ENCODE assay signal across 12 cellular contexts in the genomic region with DNA sequence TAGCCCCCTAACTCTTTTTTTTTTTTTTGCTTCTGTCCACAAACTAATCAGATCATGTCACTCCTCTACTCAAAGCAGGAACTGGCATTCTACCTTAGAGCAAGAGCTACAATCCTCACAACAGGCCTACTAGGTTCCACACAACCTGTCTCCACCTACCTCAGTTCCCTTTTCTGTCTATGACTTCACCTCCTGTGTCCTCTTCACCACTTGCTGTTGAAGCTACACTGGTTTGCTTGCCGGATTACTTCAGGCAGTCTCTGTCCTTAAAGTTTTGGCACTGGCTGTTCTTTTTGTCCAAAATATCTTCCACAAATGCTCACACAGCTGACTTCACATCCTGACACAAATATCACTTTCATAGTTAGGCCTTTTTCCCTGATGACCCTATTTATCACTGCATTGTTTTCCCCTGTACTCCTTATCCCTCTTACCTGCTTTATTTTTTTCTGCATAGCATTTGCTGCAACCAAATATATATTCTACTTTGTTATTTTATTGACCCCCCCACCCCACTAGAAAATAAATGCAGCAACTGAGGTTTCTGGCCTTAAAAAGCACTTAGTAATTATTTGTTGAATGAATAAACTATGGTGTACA.
DNase-seq lines count a peak whose midpoint lies in the region; ATAC-seq and TF ChIP-seq lines count a peak whose summit lies in the region.
"Had no signal": no experiment of that assay in that cellular context is flagged by ENCODE, and none has a peak within 500 bp of the region (broad histone marks: within the 10 kb centered on the region; RNA-seq: fewer than 3 reads in every experiment).

No MANE protein-coding gene starts in this region.

- peaks cover 20% of the 10 kb centered on the region for H3K36me3 Mint-ChIP-seq in activated CD4-positive, alpha-beta T cell treated with anti-CD3 and anti-CD28 coated beads, Interleukin-2, amount 10 ng/mL, durations not matched to agents 24 days and 14 days (ENCODE audit: low read depth)
- no peaks in the 10 kb centered on the region for H3K36me3 Mint-ChIP-seq in stimulated activated effector memory CD8-positive, alpha-beta T cell treated with anti-CD3 and anti-CD28 coated beads, Interleukin-12 subunit alpha, Interleukin-12 subunit beta, amount 100 ng/mL, for 72 hours

- peak overlapping the region; percentile 14; the same call in 1 of the 2 replicates for H3K27ac ChIP-seq in SK-N-MC
- peak overlapping the region; percentile 74 for H3K27ac ChIP-seq in cardiac muscle cell
- no peak overlapping the region for H3K27ac ChIP-seq in colonic mucosa
- H3K27ac ChIP-seq in spleen: peak overlapping the region in 4 of 8 donors; percentile 15 to 41 (median 26)

- TF ChIP-seq POLR2A in spleen (IDR thresholded peaks at IDR 0.05): no peak

- no peaks in the 10 kb centered on the region for H3K27me3 Mint-ChIP-seq in activated CD4-positive, alpha-beta T cell treated with anti-CD3 and anti-CD28 coated beads, Interleukin-2, amount 10 ng/mL, durations not matched to agents 24 days and 14 days
- H3K27me3 Mint-ChIP-seq: activated CD4-positive, alpha-beta memory T cell treated with anti-CD3 and anti-CD28 coated beads, Interleukin-2, amount 10 ng/mL, durations not matched to agents 7 days and 5 days had no signal

- no peaks in the 10 kb centered on the region for H3K9me3 ChIP-seq in SK-N-MC (ENCODE audit: low read depth, low read length)
- no peaks in the 10 kb centered on the region for H3K9me3 ChIP-seq in cardiac muscle cell (ENCODE audit: low read depth)
- H3K9me3 ChIP-seq in colonic mucosa: no peaks in the 10 kb centered on the region
- H3K9me3 ChIP-seq in spleen: no peaks in the 10 kb centered on the region

- no peak overlapping the region for H3K9ac ChIP-seq in SK-N-MC (ENCODE audit: insufficient read length)
- H3K9ac ChIP-seq in colonic mucosa (ENCODE audit: low read depth in 2 of 2, low read length in 2 of 2): no peak overlapping the region

- TF ChIP-seq CTCF in cardiac muscle cell (IDR thresholded peaks at IDR 0.05; ENCODE audit: low read depth, low read length) (no peak), colonic mucosa (IDR thresholded peaks at IDR 0.05) (no peak), spleen (IDR thresholded peaks at IDR 0.05 in 8 of 11, conservative IDR thresholded peaks at IDR 0.05 in 3 of 11) (no peak)

- no peak for DNase-seq in activated CD4-positive, alpha-beta T cell treated with anti-CD3 and anti-CD28 coated beads, Interleukin-2, amount 10 ng/mL, durations not matched to agents 24 days and 14 days
- DNase-seq in activated CD4-positive, alpha-beta T cell treated with anti-CD3 and anti-CD28 coated beads for 48 hours: no peak
- DNase-seq in SK-N-MC (ENCODE audit: low read depth, low spot score) (no peak), cardiac muscle cell (ENCODE audit: low read depth in 1 of 2, low spot score in 1 of 2) (no peak), SW 1271 (lab: John Stamatoyannopoulos, UW) (no peak), colonic mucosa (no peak), spleen (no peak)
- no peak for DNase-seq in stimulated activated effector memory CD8-positive, alpha-beta T cell treated with anti-CD3 and anti-CD28 coated beads, Interleukin-12 subunit alpha, Interleukin-12 subunit beta, amount 100 ng/mL, for 72 hours (ENCODE audit: low spot score in 2 of 2)
- DNase-seq: activated CD4-positive, alpha-beta memory T cell treated with anti-CD3 and anti-CD28 coated beads, Interleukin-2, amount 10 ng/mL, durations not matched to agents 7 days and 5 days; DMS153; NCI-H1092 treated with DMSO at 0.1 percent for 48 hours; NCI-H774 had no signal

- no peak for ATAC-seq in stimulated activated effector memory CD8-positive, alpha-beta T cell treated with anti-CD3 and anti-CD28 coated beads, Interleukin-12 subunit alpha, Interleukin-12 subunit beta, amount 100 ng/mL, for 72 hours

- 37 to 61% (median 48%) methylated on average over 1 of the region's 1 CpG for WGBS in spleen, 5 donors

- peaks cover 56% of the 10 kb centered on the region for H3K4me1 Mint-ChIP-seq in activated CD4-positive, alpha-beta T cell treated with anti-CD3 and anti-CD28 coated beads, Interleukin-2, amount 10 ng/mL, durations not matched to agents 24 days and 14 days
- peaks cover 67% of the 10 kb centered on the region for H3K4me1 Mint-ChIP-seq in stimulated activated effector memory CD8-positive, alpha-beta T cell treated with anti-CD3 and anti-CD28 coated beads, Interleukin-12 subunit alpha, Interleukin-12 subunit beta, amount 100 ng/mL, for 72 hours

- intact Hi-C loops in activated CD4-positive, alpha-beta T cell treated with anti-CD3 and anti-CD28 coated beads, Interleukin-2, amount 10 ng/mL, durations not matched to agents 24 days and 14 days (cut with micrococcal nuclease): no loop called here
- intact Hi-C loops in colonic mucosa (cut with DNase I): loop anchor here (10.0 kb wide), 1 partner anchor 64 kb away; no protein-coding TSS in a partner anchor
- intact Hi-C loops in spleen (cut with DNase I; ENCODE audit: low total_unique reads): no loop called here

- H3K36me3 ChIP-seq in SK-N-MC (ENCODE audit: insufficient read depth, low read length) (no peaks in the 10 kb centered on the region), cardiac muscle cell (no peaks in the 10 kb centered on the region), colonic mucosa (no peaks in the 10 kb centered on the region), spleen (peaks cover 0 to 11% (median 0%) of the 10 kb centered on the region in 6 donors)

- peaks cover 76% of the 10 kb centered on the region for H3K4me1 ChIP-seq in cardiac muscle cell (ENCODE audit: low read depth)
- peaks cover 3% of the 10 kb centered on the region for H3K4me1 ChIP-seq in colonic mucosa
- peaks cover 27 to 98% (median 69%) of the 10 kb centered on the region in 6 donors for H3K4me1 ChIP-seq in spleen

- H3K27ac Mint-ChIP-seq in activated CD4-positive, alpha-beta T cell treated with anti-CD3 and anti-CD28 coated beads, Interleukin-2, amount 10 ng/mL, durations not matched to agents 24 days and 14 days: peak overlapping the region; percentile 8
- peak overlapping the region; percentile 6 for H3K27ac Mint-ChIP-seq in stimulated activated effector memory CD8-positive, alpha-beta T cell treated with anti-CD3 and anti-CD28 coated beads, Interleukin-12 subunit alpha, Interleukin-12 subunit beta, amount 100 ng/mL, for 72 hours
- H3K27ac Mint-ChIP-seq: activated CD4-positive, alpha-beta memory T cell treated with anti-CD3 and anti-CD28 coated beads, Interleukin-2, amount 10 ng/mL, durations not matched to agents 7 days and 5 days had no signal

- no peaks in the 10 kb centered on the region for H3K9me3 Mint-ChIP-seq in activated CD4-positive, alpha-beta T cell treated with anti-CD3 and anti-CD28 coated beads, Interleukin-2, amount 10 ng/mL, durations not matched to agents 24 days and 14 days
- no peaks in the 10 kb centered on the region for H3K9me3 Mint-ChIP-seq in stimulated activated effector memory CD8-positive, alpha-beta T cell treated with anti-CD3 and anti-CD28 coated beads, Interleukin-12 subunit alpha, Interleukin-12 subunit beta, amount 100 ng/mL, for 72 hours
- H3K9me3 Mint-ChIP-seq: activated CD4-positive, alpha-beta memory T cell treated with anti-CD3 and anti-CD28 coated beads, Interleukin-2, amount 10 ng/mL, durations not matched to agents 7 days and 5 days had no signal

- no peak overlapping the region for H3K4me3 Mint-ChIP-seq in activated CD4-positive, alpha-beta T cell treated with anti-CD3 and anti-CD28 coated beads, Interleukin-2, amount 10 ng/mL, durations not matched to agents 24 days and 14 days
- H3K4me3 Mint-ChIP-seq in stimulated activated effector memory CD8-positive, alpha-beta T cell treated with anti-CD3 and anti-CD28 coated beads, Interleukin-12 subunit alpha, Interleukin-12 subunit beta, amount 100 ng/mL, for 72 hours: peak overlapping the region; percentile 1
- H3K4me3 Mint-ChIP-seq: activated CD4-positive, alpha-beta memory T cell treated with anti-CD3 and anti-CD28 coated beads, Interleukin-2, amount 10 ng/mL, durations not matched to agents 7 days and 5 days had no signal

- H3K4me3 ChIP-seq in SK-N-MC: no peak overlapping the region
- no peak overlapping the region for H3K4me3 ChIP-seq in cardiac muscle cell
- H3K4me3 ChIP-seq in colonic mucosa: no peak overlapping the region
- H3K4me3 ChIP-seq in spleen: no peak overlapping the region

- no peaks in the 10 kb centered on the region for H3K27me3 ChIP-seq in cardiac muscle cell
- H3K27me3 ChIP-seq in colonic mucosa: no peaks in the 10 kb centered on the region
- no peaks in the 10 kb centered on the region for H3K27me3 ChIP-seq in spleen (replicated peaks in 1 of 7)
